11 cellular contexts compared by ENCODE assay signal in genomic region chr1:244945109-244945671, GRCh38.
A peak's percentile ranks its signal among the peaks of the same experiment; 100 is the strongest.
DNase-seq lines count a peak whose midpoint lies in the region; ATAC-seq, FAIRE-seq and TF ChIP-seq lines count a peak whose summit lies in the region.
"Had no signal": no experiment of that assay in that cellular context is flagged by ENCODE, and none has a peak within 500 bp of the region (broad histone marks: within the 10 kb centered on the region; RNA-seq: fewer than 3 reads in every experiment).

No MANE protein-coding gene starts in this region.

- no peak overlapping the region for H3K4me3 ChIP-seq in stomach

- 53 to 66% (median 58%) methylated on average over 3 of the region's 3 CpGs for WGBS in stomach, 5 donors

- ATAC-seq in GM21360 (IDR thresholded peaks at IDR 0.05; ENCODE audit: unreplicated experiment) (peak; percentile 66), HG03045 (IDR thresholded peaks at IDR 0.05; ENCODE audit: unreplicated experiment) (peak; percentile 84)

- no peak for TF ChIP-seq CTCF in stomach (IDR thresholded peaks at IDR 0.05)

- no peak for TF ChIP-seq POLR2A in stomach (IDR thresholded peaks at IDR 0.05)

- H3K36me3 ChIP-seq in stomach = no peaks in the 10 kb centered on the region

- H3K9me3 ChIP-seq in stomach = no peaks in the 10 kb centered on the region

- no peak overlapping the region for H3K27ac ChIP-seq in stomach

- intact Hi-C loops in stomach (cut with DNase I; ENCODE audit: low total_unique reads) = no loop called here

- no peaks in the 10 kb centered on the region for H3K27me3 ChIP-seq in stomach

- FAIRE-seq in GM18507 (lab: Jason Lieb, UNC) = peak; percentile 99

- TF ChIP-seq EP300 in stomach (IDR thresholded peaks at IDR 0.05) = no peak

- DNase-seq in GM18507 (ENCODE audit: extremely low spot score, insufficient read length, low read depth) = no peak
- peak; percentile 76 for DNase-seq in NOMO-1 treated with dmso at 0.1 percent for 144 hours (lab: John Stamatoyannopoulos, UW; ENCODE audit: unreplicated experiment)
- DNase-seq in stimulated activated CD4-positive, alpha-beta T cell treated with anti-CD3 and anti-CD28 coated beads, Interleukin-1b, Interleukin-23, amount 100 ng/mL, for 48 hours = no peak
- no peak for DNase-seq in NCI-H1930 (lab: John Stamatoyannopoulos, UW)
- no peak for DNase-seq in stimulated activated CD4-positive, alpha-beta T cell treated with anti-CD3 and anti-CD28 coated beads, Interleukin-2, amount 100 ng/mL, for 48 hours
- no peak for DNase-seq in stomach
- DNase-seq: activated CD4-positive, alpha-beta T cell treated with anti-CD3 and anti-CD28 coated beads, Interleukin-2, amount 50 U/mL, for 48 hours; anterior cingulate cortex; NCI-H1092 treated with DMSO at 0.1 percent for 48 hours had no signal

- H3K4me1 ChIP-seq in stomach = no peaks in the 10 kb centered on the region
